ENCODE assay signal across 17 cellular contexts in the genomic region with DNA sequence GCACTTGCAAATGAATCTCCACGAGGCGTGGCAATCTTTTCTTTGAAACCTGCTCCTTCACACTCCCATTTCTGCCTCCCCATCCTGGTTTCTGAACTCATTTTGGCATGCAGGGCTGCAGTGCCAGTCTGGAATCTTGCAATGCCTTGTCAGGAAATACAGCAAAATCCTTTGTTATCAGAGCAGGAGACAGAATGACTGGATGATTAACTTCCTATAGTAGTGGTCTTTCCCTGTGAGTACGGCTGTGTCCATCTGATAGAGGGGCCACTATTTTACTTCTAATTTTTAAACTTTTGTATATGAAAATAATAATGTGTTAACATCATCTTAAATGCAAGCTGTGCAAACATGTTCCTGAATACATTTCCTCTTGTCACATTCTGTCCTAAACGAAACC.
DNase-seq lines count a peak whose midpoint lies in the region; ATAC-seq and TF ChIP-seq lines count a peak whose summit lies in the region.
"Had no signal": no experiment of that assay in that cellular context is flagged by ENCODE, and none has a peak within 500 bp of the region (broad histone marks: within the 10 kb centered on the region; RNA-seq: fewer than 3 reads in every experiment).

No MANE protein-coding gene starts in this region.

- intact Hi-C loops in right cardiac atrium (cut with DNase I) (no loop called here), left cardiac atrium (cut with DNase I) (no loop called here)

- TF ChIP-seq CTCF in endothelial cell (IDR thresholded peaks at IDR 0.05; ENCODE audit: unreplicated experiment): no peak

- peaks cover 9% of the 10 kb centered on the region for H3K27me3 Mint-ChIP-seq in endothelial cell (ENCODE audit: unreplicated experiment)
- H3K27me3 Mint-ChIP-seq: CD4-positive, alpha-beta T cell had no signal

- H3K27me3 ChIP-seq in right cardiac atrium (ENCODE audit: control insufficient read depth, insufficient read depth): no peaks in the 10 kb centered on the region

- no peak overlapping the region for H3K4me3 ChIP-seq in right cardiac atrium (ENCODE audit: low read length)
- H3K4me3 ChIP-seq: A549, HAP-1 had no signal

- ATAC-seq in right cardiac atrium: peak; percentile 24 to 38
- no peak for ATAC-seq in left cardiac atrium
- ATAC-seq in HG02840 (IDR thresholded peaks at IDR 0.05; ENCODE audit: low FRiP score, unreplicated experiment): no peak
- ATAC-seq in GM19023 (IDR thresholded peaks at IDR 0.05; ENCODE audit: unreplicated experiment): no peak
- ATAC-seq: A549 had no signal

- H3K4me1 ChIP-seq in right cardiac atrium (ENCODE audit: control insufficient read depth, insufficient read depth, low read length): no peaks in the 10 kb centered on the region

- DNase-seq in right cardiac atrium: no peak
- no peak for DNase-seq in left cardiac atrium
- DNase-seq in endothelial cell (ENCODE audit: low spot score): no peak
- peak; percentile 45 to 68 for DNase-seq in lung microvascular endothelial cell (ENCODE audit: low read depth in 2 of 2)
- DNase-seq in NCI-H1694 (lab: John Stamatoyannopoulos, UW): no peak
- no peak for DNase-seq in hepatic stellate cell (ENCODE audit: low spot score)
- DNase-seq: AML-193; Caco-2; CD4-positive, alpha-beta T cell; GF-D8 had no signal

- WGBS in right cardiac atrium: 67% methylated on average over 4 of the region's 4 CpGs

- no peaks in the 10 kb centered on the region for H3K9me3 ChIP-seq in right cardiac atrium (ENCODE audit: control insufficient read depth, low read length)
- H3K9me3 ChIP-seq: A549, Caco-2, HAP-1 had no signal

- H3K27ac ChIP-seq in right cardiac atrium (ENCODE audit: low read length): no peak overlapping the region
- H3K27ac ChIP-seq: 22Rv1, A549, C4-2B, HL-60 had no signal

- H3K27ac Mint-ChIP-seq in endothelial cell (ENCODE audit: unreplicated experiment): peak overlapping the region; percentile 67
- H3K27ac Mint-ChIP-seq: CD4-positive, alpha-beta T cell had no signal

- H3K4me1 Mint-ChIP-seq in endothelial cell (ENCODE audit: unreplicated experiment): peaks cover 38% of the 10 kb centered on the region

- peaks cover 62% of the 10 kb centered on the region for H3K36me3 Mint-ChIP-seq in endothelial cell (ENCODE audit: low read depth, unreplicated experiment)

- H3K4me3 Mint-ChIP-seq in endothelial cell (ENCODE audit: unreplicated experiment): peak overlapping the region; percentile 24
- H3K4me3 Mint-ChIP-seq: CD4-positive, alpha-beta T cell had no signal

- no peaks in the 10 kb centered on the region for H3K9me3 Mint-ChIP-seq in endothelial cell (ENCODE audit: unreplicated experiment)
- H3K9me3 Mint-ChIP-seq: CD4-positive, alpha-beta T cell had no signal

Comparison
In these comparisons a context has a peak if more than half of its experiments do, and no peak if none do; other contexts are left out.
1. ATAC-seq: peak in right cardiac atrium (2 of 2); none in left cardiac atrium (0 of 2), HG02840 (single experiment) and GM19023 (single experiment).
2. DNase-seq: peak in lung microvascular endothelial cell (2 of 2); none in right cardiac atrium (0 of 3), left cardiac atrium (single experiment), endothelial cell (single experiment), NCI-H1694 (single experiment) and hepatic stellate cell (single experiment).